In genomic region chr17:82022310-82022980, GRCh38 we compare ENCODE assay signal across 8 cellular contexts. TPM values are rescaled to one million over a fixed set of nuclear protein-coding genes. Genes with fewer than 3 reads are reported as not detected.
DNase-seq lines count a peak whose midpoint lies in the region; ATAC-seq and TF ChIP-seq lines count a peak whose summit lies in the region.

CENPX (minus strand) TSS chr17:82022878; CDS start chr17:82022861, 17 bp downstream.

- no peaks in the 10 kb centered on the region for H3K9me3 ChIP-seq in Panc1 (ENCODE audit: control insufficient read depth, insufficient read depth, low read depth, low read length)

- peak within 1 kb of the TSS; percentile 74 for H3K27ac ChIP-seq in Panc1 (ENCODE audit: low read length)

- CTCF ChIA-PET in Panc1 (lab: Charles Lee): interaction anchor here (0.5 to 5.3 kb wide), 6 partner anchors 8 to 103 kb away, joined by 3 to 37 read pairs (median 4); partner anchors contain the start of genes DCXR and NOTUM

- H3K9me3 Mint-ChIP-seq in endothelial cell (ENCODE audit: unreplicated experiment): no peaks in the 10 kb centered on the region
- no peaks in the 10 kb centered on the region for H3K9me3 Mint-ChIP-seq in natural killer cell treated with Interleukin-12 subunit alpha and Interleukin-12 subunit beta and Interleukin-15 and Interleukin-18, amount 100 ng/mL, for 72 hours

- DNase-seq in T-helper 2 cell (no peak), Panc1 (ENCODE audit: low read depth, low spot score) (no peak), endothelial cell (ENCODE audit: low spot score) (no peak)
- no peak for DNase-seq in natural killer cell treated with Interleukin-12 subunit alpha and Interleukin-12 subunit beta and Interleukin-15 and Interleukin-18, amount 100 ng/mL, for 72 hours (ENCODE audit: low spot score)

- intact Hi-C loops in T-helper 2 cell treated with Interferon-gamma antibody and Interleukin-4, amounts not matched to agents 100 ng/mL and 5 ng/mL, for 36 hours (cut with micrococcal nuclease): loop anchor here (5.0 kb wide), 2 partner anchors 95 to 150 kb away; partner anchors contain the start of genes ARHGDIA and MAFG
- intact Hi-C loops in Panc1 (cut with micrococcal nuclease; ENCODE audit: unreplicated experiment): loop anchor here (10.0 kb wide), 1 partner anchor 158 kb away; the partner anchor contains the start of gene P4HB

- H3K27me3 ChIP-seq in Panc1 (ENCODE audit: control insufficient read depth, insufficient read depth, low read length): no peaks in the 10 kb centered on the region

- TF ChIP-seq CTCF in Panc1 (IDR thresholded peaks at IDR 0.05) (no peak), endothelial cell (IDR thresholded peaks at IDR 0.05; ENCODE audit: unreplicated experiment) (no peak)

- in situ Hi-C loops in Panc1 (cut with HindIII; ENCODE audit: low pct_unique_long_range_greater_than_20kb, low sequenced_read_pairs): no loop called here

- ATAC-seq in Panc1 (peak; percentile 76), HG03432 (IDR thresholded peaks at IDR 0.05; ENCODE audit: unreplicated experiment) (no peak), HG02840 (IDR thresholded peaks at IDR 0.05; ENCODE audit: low FRiP score, unreplicated experiment) (no peak), GM19324 (IDR thresholded peaks at IDR 0.05; ENCODE audit: low FRiP score, unreplicated experiment) (no peak)
- no peak for ATAC-seq in natural killer cell treated with Interleukin-12 subunit alpha and Interleukin-12 subunit beta and Interleukin-15 and Interleukin-18, amount 100 ng/mL, for 72 hours

- H3K36me3 Mint-ChIP-seq in endothelial cell (ENCODE audit: low read depth, unreplicated experiment): peaks cover 4% of the 10 kb centered on the region
- H3K36me3 Mint-ChIP-seq in natural killer cell treated with Interleukin-12 subunit alpha and Interleukin-12 subunit beta and Interleukin-15 and Interleukin-18, amount 100 ng/mL, for 72 hours: no peaks in the 10 kb centered on the region

- peaks cover 8% of the 10 kb centered on the region for H3K27me3 Mint-ChIP-seq in endothelial cell (ENCODE audit: unreplicated experiment)
- H3K27me3 Mint-ChIP-seq in natural killer cell treated with Interleukin-12 subunit alpha and Interleukin-12 subunit beta and Interleukin-15 and Interleukin-18, amount 100 ng/mL, for 72 hours: no peaks in the 10 kb centered on the region

- peak within 1 kb of the TSS; percentile 65 to 84 for H3K4me3 ChIP-seq in Panc1 (ENCODE audit: low read depth in 2 of 2, low read length in 2 of 2)

- peaks cover 38% of the 10 kb centered on the region for H3K4me1 ChIP-seq in Panc1 (ENCODE audit: control insufficient read depth, insufficient read depth, low read length)

- H3K36me3 ChIP-seq in Panc1 (ENCODE audit: control insufficient read depth, insufficient read depth, low read length): no peaks in the 10 kb centered on the region; the same call in 1 of the 2 replicates

- no peak within 1 kb of the TSS for H3K27ac Mint-ChIP-seq in endothelial cell (ENCODE audit: unreplicated experiment)
- peak within 1 kb of the TSS; percentile 19 to 53 for H3K27ac Mint-ChIP-seq in natural killer cell treated with Interleukin-12 subunit alpha and Interleukin-12 subunit beta and Interleukin-15 and Interleukin-18, amount 100 ng/mL, for 72 hours

- BruUV-seq in Panc1 (replicated peaks; lab: Mats Ljungman, UMichigan): TSS peak; percentile 91

- H3K4me1 Mint-ChIP-seq in endothelial cell (ENCODE audit: unreplicated experiment): peaks cover 5% of the 10 kb centered on the region
- H3K4me1 Mint-ChIP-seq in natural killer cell treated with Interleukin-12 subunit alpha and Interleukin-12 subunit beta and Interleukin-15 and Interleukin-18, amount 100 ng/mL, for 72 hours (ENCODE audit: low read depth in 2 of 2): peaks cover 16 to 17% of the 10 kb centered on the region in 2 donors

- H3K4me3 Mint-ChIP-seq in endothelial cell (ENCODE audit: unreplicated experiment): peak within 1 kb of the TSS; percentile 91
- H3K4me3 Mint-ChIP-seq in natural killer cell treated with Interleukin-12 subunit alpha and Interleukin-12 subunit beta and Interleukin-15 and Interleukin-18, amount 100 ng/mL, for 72 hours: peak within 1 kb of the TSS; percentile 85

- POLR2A ChIA-PET in Panc1 (lab: Charles Lee): no interaction called here

RNA-seq across cellular contexts. Expression of gene CENPX, which starts in this region (rescaled TPM):
- 82.9 and 87.9 TPM in 2 replicates for total RNA-seq in T-helper 2 cell treated with Interferon-gamma antibody and Interleukin-4, amounts not matched to agents 100 ng/mL and 5 ng/mL, for 36 hours
- total RNA-seq in Panc1 (2021; ENCODE audit: unreplicated experiment) (187 TPM), endothelial cell (ENCODE audit: unreplicated experiment) (42.9 TPM)
- 198 TPM for polyA plus RNA-seq in Panc1 (2012; ENCODE audit: insufficient read length)
- total RNA-seq in natural killer cell treated with Interleukin-12 subunit alpha and Interleukin-12 subunit beta and Interleukin-15 and Interleukin-18, amount 100 ng/mL, for 72 hours: 100 to 1,000 TPM in 1 of 2 donors, 10 to 100 TPM in 1; 82.6 to 174 TPM
